Comparison of ENCODE assay signal across 8 cellular contexts in genomic region chr1:44217809-44218410, GRCh38.
A peak's percentile ranks its signal among the peaks of the same experiment; 100 is the strongest.
DNase-seq lines count a peak whose midpoint lies in the region; ATAC-seq lines count a peak whose summit lies in the region.

No MANE protein-coding gene starts in this region.

- peaks cover 19% of the 10 kb centered on the region for H3K36me3 Mint-ChIP-seq in memory B cell

- no peak overlapping the region for H3K27ac Mint-ChIP-seq in memory B cell

- no peaks in the 10 kb centered on the region for H3K9me3 ChIP-seq in effector memory CD4-positive, alpha-beta T cell (ENCODE audit: control insufficient read depth, low read length)

- H3K4me1 ChIP-seq in effector memory CD4-positive, alpha-beta T cell (ENCODE audit: control insufficient read depth, insufficient read depth, low read length, poor library complexity, severe bottlenecking): peaks cover 1% of the 10 kb centered on the region

- H3K4me3 Mint-ChIP-seq in memory B cell: no peak overlapping the region

- H3K27me3 ChIP-seq in effector memory CD4-positive, alpha-beta T cell (replicated peaks; ENCODE audit: control insufficient read depth, insufficient read depth, low read length, poor library complexity, severe bottlenecking): no peaks in the 10 kb centered on the region

- no peaks in the 10 kb centered on the region for H3K27me3 Mint-ChIP-seq in memory B cell

- peaks cover 30% of the 10 kb centered on the region for H3K4me1 Mint-ChIP-seq in memory B cell

- peaks cover 49% of the 10 kb centered on the region for H3K36me3 ChIP-seq in effector memory CD4-positive, alpha-beta T cell (ENCODE audit: control insufficient read depth, insufficient read depth, low read length)

- no peak overlapping the region for H3K27ac ChIP-seq in effector memory CD4-positive, alpha-beta T cell (ENCODE audit: insufficient read depth, low read length, poor library complexity, severe bottlenecking)

- H3K4me3 ChIP-seq in effector memory CD4-positive, alpha-beta T cell (ENCODE audit: insufficient read depth, low read depth, low read length, poor library complexity, severe bottlenecking): no peak overlapping the region

- ATAC-seq in HG03565 (IDR thresholded peaks at IDR 0.05; ENCODE audit: unreplicated experiment) (peak; percentile 36), memory B cell (ENCODE audit: low read depth) (peak; percentile 35), HG02884 (IDR thresholded peaks at IDR 0.05; ENCODE audit: unreplicated experiment) (no peak)

- H3K9me3 Mint-ChIP-seq in memory B cell: no peaks in the 10 kb centered on the region

- peak; percentile 66 for DNase-seq in CMK (ENCODE audit: low read depth)
- DNase-seq in NCI-H82 treated with DMSO at 0.1 percent for 48 hours (lab: John Stamatoyannopoulos, UW; ENCODE audit: unreplicated experiment): peak; percentile 63
- DNase-seq in activated CD8-positive, alpha-beta memory T cell treated with anti-CD3 and anti-CD28 coated beads for 1 hour (ENCODE audit: extremely low read depth in 1 of 2, low read depth in 1 of 2): peak; percentile 35 to 51
- DNase-seq in effector memory CD4-positive, alpha-beta T cell: peak; percentile 18 to 52 (median 37)
- peak; percentile 60 to 78 for DNase-seq in memory B cell (ENCODE audit: low spot score in 2 of 2)
- peak; percentile 27 to 43 for DNase-seq in stimulated activated CD8-positive, alpha-beta memory T cell treated with anti-CD3 and anti-CD28 coated beads, Interleukin-15, amount 100 ng/mL, for 4 hours (ENCODE audit: low read depth in 2 of 2)
